ENCODE assay signal across 1 cellular context in genomic region chr3:113521981-113522380, GRCh38.
TF ChIP-seq lines count a peak whose summit lies in the region.

No MANE protein-coding gene starts in this region.

TF ChIP-seq in GM23338, 12 proteins besides CTCF, POLR2A, EP300 and RAD21 (continued from another document):
- no peak for TF ChIP-seq ZNF462 (CRISPR knock-in tag; IDR thresholded peaks at IDR 0.05)
- no peak for TF ChIP-seq EZH2phosphoT487 (IDR thresholded peaks at IDR 0.05; ENCODE audit: unreplicated experiment)
- TF ChIP-seq ZNF114 (CRISPR knock-in tag; IDR thresholded peaks at IDR 0.05): no peak
- TF ChIP-seq ZNF331 (CRISPR knock-in tag; IDR thresholded peaks at IDR 0.05; ENCODE audit: low read depth): no peak
